8 cellular contexts compared by ENCODE assay signal in genomic region chr4:146916479-146917076, GRCh38. TPM values are rescaled to one million over a fixed set of nuclear protein-coding genes. Genes with fewer than 3 reads are reported as not detected.
A peak's percentile ranks its signal among the peaks of the same experiment; 100 is the strongest.
DNase-seq lines count a peak whose midpoint lies in the region; TF ChIP-seq lines count a peak whose summit lies in the region.

No MANE protein-coding gene starts in this region.

- peaks cover 33% of the 10 kb centered on the region for H3K27me3 Mint-ChIP-seq in chondrocyte (ENCODE audit: low read depth)

- H3K9me2 ChIP-seq in GM23248 (ENCODE audit: insufficient read depth), result no peaks in the 10 kb centered on the region

- peaks cover 1% of the 10 kb centered on the region for H3K36me3 Mint-ChIP-seq in chondrocyte (ENCODE audit: low read depth)

- H3K4me2 ChIP-seq in GM23248 (ENCODE audit: unreplicated experiment), result no peak overlapping the region

- no peak overlapping the region for H3K9ac ChIP-seq in GM23248

- H3K4me3 Mint-ChIP-seq in chondrocyte (ENCODE audit: unreplicated experiment), result no peak overlapping the region

- TF ChIP-seq CTCF in chondrocyte (IDR thresholded peaks at IDR 0.05), result peak; percentile 98

- H3K9me3 Mint-ChIP-seq in chondrocyte (ENCODE audit: low read depth), result no peaks in the 10 kb centered on the region

- H3K4me1 ChIP-seq in GM23248 (ENCODE audit: insufficient read depth), result no peaks in the 10 kb centered on the region

- H3K36me3 ChIP-seq in GM23248 (ENCODE audit: low read depth), result no peaks in the 10 kb centered on the region

- H3K27ac ChIP-seq in GM23248, result no peak overlapping the region

- no peak overlapping the region for H3K4me3 ChIP-seq in GM23248

- H4K20me1 ChIP-seq in GM23248 (ENCODE audit: insufficient read depth), result no peaks in the 10 kb centered on the region

- H3K9me3 ChIP-seq in GM23248 (ENCODE audit: low read depth), result no peaks in the 10 kb centered on the region

- no peak overlapping the region for H2AFZ ChIP-seq in GM23248

- DNase-seq in DMS53 (lab: John Stamatoyannopoulos, UW) (peak; percentile 55), DMS53 treated with DMSO at 0.1 percent for 48 hours (lab: John Stamatoyannopoulos, UW; ENCODE audit: unreplicated experiment) (no peak), GM23248 (peak; percentile 62), NCI-H748 treated with DMSO at 0.1 percent for 48 hours (lab: John Stamatoyannopoulos, UW) (peak; percentile 1), chondrocyte (ENCODE audit: low spot score) (no peak), midbrain (lab: John Stamatoyannopoulos, UW) (peak; percentile 54)
- no peak for DNase-seq in activated effector memory CD4-positive, alpha-beta T cell treated with anti-CD3 and anti-CD28 coated beads, Interleukin-2, amount 50 U/mL, for 16 hours
- no peak for DNase-seq in activated CD4-positive, alpha-beta T cell treated with anti-CD3 and anti-CD28 coated beads, Interleukin-2, amount 50 U/mL, for 4 hours

- H3F3A ChIP-seq in GM23248 (ENCODE audit: insufficient read depth), result no peaks in the 10 kb centered on the region

- in situ Hi-C loops in GM23248 (cut with MboI), result loop anchor here (10.0 kb wide), 1 partner anchor 582 kb away; no protein-coding TSS in a partner anchor

- H3K79me2 ChIP-seq in GM23248 (ENCODE audit: insufficient read depth), result no peaks in the 10 kb centered on the region

- H3K27me3 ChIP-seq in GM23248 (replicated peaks; ENCODE audit: insufficient read depth), result no peaks in the 10 kb centered on the region

- H3K27ac Mint-ChIP-seq in chondrocyte (ENCODE audit: unreplicated experiment), result no peak overlapping the region

- H3K4me1 Mint-ChIP-seq in chondrocyte (ENCODE audit: low read depth), result no peaks in the 10 kb centered on the region

RNA-seq across cellular contexts. Expression of gene TTC29, which starts 29.1 kb away (rescaled TPM):
- not detected in 2 replicates for total RNA-seq in GM23248 (2014; rRNA removed; shearing (Covaris generic))
- not detected in 2 replicates for polyA plus RNA-seq in GM23248 (2016; fragmentation: Nextera tagmentation; extraction: Ambion mirVana)
- 0.20 to 0.41 TPM (median 0.22 TPM) in 3 replicates for total RNA-seq in chondrocyte

Comparison
In these comparisons a context has a peak if more than half of its experiments do, and no peak if none do; other contexts are left out.
1. DNase-seq: peak in DMS53 (single experiment), GM23248 (single experiment), NCI-H748 treated with DMSO at 0.1 percent for 48 hours (single experiment) and midbrain (single experiment); none in DMS53 treated with DMSO at 0.1 percent for 48 hours (single experiment), chondrocyte (single experiment), activated effector memory CD4-positive, alpha-beta T cell treated with anti-CD3 and anti-CD28 coated beads, Interleukin-2, amount 50 U/mL, for 16 hours (single experiment) and activated CD4-positive, alpha-beta T cell treated with anti-CD3 and anti-CD28 coated beads, Interleukin-2, amount 50 U/mL, for 4 hours (0 of 2).